ENCODE assay signal across 8 cellular contexts in genomic region chr4:128553665-128554515, GRCh38.
DNase-seq lines count a peak whose midpoint lies in the region; ATAC-seq and TF ChIP-seq lines count a peak whose summit lies in the region.

No MANE protein-coding gene starts in this region.

- H3K9me3 ChIP-seq in OCI-LY3 (ENCODE audit: insufficient read depth, low read length): no peaks in the 10 kb centered on the region

- no peaks in the 10 kb centered on the region for H3K79me2 ChIP-seq in OCI-LY3 (ENCODE audit: low read length)

- H3K4me3 ChIP-seq in GM12865 (ENCODE audit: low read depth, low read length): peak overlapping the region; percentile 72
- H3K4me3 ChIP-seq in OCI-LY3 (ENCODE audit: low read length): peak overlapping the region; percentile 77

- peaks cover 13% of the 10 kb centered on the region for H3K4me1 ChIP-seq in OCI-LY3 (ENCODE audit: low read length)

- H3K36me3 ChIP-seq in OCI-LY3 (replicated peaks; ENCODE audit: low read depth, low read length): no peaks in the 10 kb centered on the region

- H3K4me2 ChIP-seq in OCI-LY3 (ENCODE audit: low read length): peak overlapping the region; percentile 70

- H3K4me3 Mint-ChIP-seq in progenitor cell of endocrine pancreas (ENCODE audit: low read depth): peak overlapping the region; percentile 76

- H3K27me3 ChIP-seq in OCI-LY3 (ENCODE audit: low read depth, low read length): 0 out of 2 replicates have a peak, but pooled peaks cover 10% of the 10 kb centered on the region

- no peak for ATAC-seq in HG03159 (IDR thresholded peaks at IDR 0.05; ENCODE audit: unreplicated experiment)

- H4K20me1 ChIP-seq in OCI-LY3 (ENCODE audit: insufficient read depth, low read length): no peaks in the 10 kb centered on the region

- H3K27ac ChIP-seq in OCI-LY3 (ENCODE audit: low read length) (no peak overlapping the region), epithelial cell of prostate (peak overlapping the region; percentile 66)

- H3K4me1 Mint-ChIP-seq in progenitor cell of endocrine pancreas (ENCODE audit: low read depth): peaks cover 23% of the 10 kb centered on the region

- H2AFZ ChIP-seq in OCI-LY3 (ENCODE audit: low read depth, low read length): peak overlapping the region; percentile 81

- H3K27ac Mint-ChIP-seq in progenitor cell of endocrine pancreas: peak overlapping the region; percentile 99

- DNase-seq in GM12865 (ENCODE audit: low read depth) (no peak), epithelial cell of prostate (ENCODE audit: low read depth, low spot score) (no peak), progenitor cell of endocrine pancreas (ENCODE audit: low spot score, unreplicated experiment) (no peak), anterior cingulate cortex (lab: John Stamatoyannopoulos, UW) (no peak), SHP77 (lab: John Stamatoyannopoulos, UW) (no peak)
- DNase-seq in stimulated activated naive CD4-positive, alpha-beta T cell (lab: John Stamatoyannopoulos, UW): no peak

- H3K9ac ChIP-seq in OCI-LY3 (ENCODE audit: low read length): peak overlapping the region; percentile 59; the same call in 1 of the 2 replicates

- no peaks in the 10 kb centered on the region for H3K27me3 Mint-ChIP-seq in progenitor cell of endocrine pancreas

- H3K36me3 Mint-ChIP-seq in progenitor cell of endocrine pancreas (ENCODE audit: insufficient read depth): no peaks in the 10 kb centered on the region

- peaks cover 6% of the 10 kb centered on the region for H3K9me3 Mint-ChIP-seq in progenitor cell of endocrine pancreas (ENCODE audit: low read depth)

- TF ChIP-seq CTCF in GM12865 (IDR thresholded peaks at IDR 0.05; ENCODE audit: insufficient read depth, low read depth, low read length, missing control alignments) (no peak), OCI-LY3 (IDR thresholded peaks at IDR 0.05; ENCODE audit: low read depth, low read length) (no peak), progenitor cell of endocrine pancreas (IDR thresholded peaks at IDR 0.05; ENCODE audit: unreplicated experiment) (no peak)
